2 cellular contexts compared by ENCODE assay signal in genomic region chr2:45612265-45612664, GRCh38.
TF ChIP-seq lines count a peak whose summit lies in the region.

No MANE protein-coding gene starts in this region.

TF ChIP-seq in endothelial cell of umbilical vein, 7 proteins besides CTCF, POLR2A, EP300 and RAD21:
- TF ChIP-seq FOS (IDR thresholded peaks at IDR 0.05; ENCODE audit: borderline replicate concordance, insufficient read depth, low read length) (no peak), MYC (IDR thresholded peaks at IDR 0.05; ENCODE audit: low read depth, low read length) (no peak), JUN (IDR thresholded peaks at IDR 0.05; ENCODE audit: borderline replicate concordance, insufficient read depth, insufficient read length, low read depth) (no peak), GATA2 (IDR thresholded peaks at IDR 0.05; ENCODE audit: insufficient read depth, insufficient read length, low read depth, low read length) (no peak), POLR2AphosphoS5 (IDR thresholded peaks at IDR 0.05; ENCODE audit: insufficient read depth, low read depth, low read length) (no peak), MAX (IDR thresholded peaks at IDR 0.05; ENCODE audit: insufficient read depth, insufficient read length) (no peak), EZH2 (IDR thresholded peaks at IDR 0.05; ENCODE audit: borderline replicate concordance, low read depth, low read length, severe bottlenecking) (no peak)

TF ChIP-seq in WTC11, 78 proteins besides CTCF, POLR2A, EP300 and RAD21:
- TF ChIP-seq USF2 (CRISPR knock-in tag; IDR thresholded peaks at IDR 0.05) (no peak), ARID4B (CRISPR knock-in tag; IDR thresholded peaks at IDR 0.05; ENCODE audit: borderline replicate concordance) (no peak), KAT7 (CRISPR knock-in tag; IDR thresholded peaks at IDR 0.05; ENCODE audit: borderline replicate concordance) (no peak), MXD4 (CRISPR knock-in tag; IDR thresholded peaks at IDR 0.05; ENCODE audit: borderline replicate concordance) (no peak), ZNF416 (CRISPR knock-in tag; IDR thresholded peaks at IDR 0.05) (no peak), HMGA2 (CRISPR knock-in tag; IDR thresholded peaks at IDR 0.05) (no peak), ELF4 (CRISPR knock-in tag; IDR thresholded peaks at IDR 0.05; ENCODE audit: low read depth) (no peak), TEAD1 (CRISPR knock-in tag; IDR thresholded peaks at IDR 0.05) (no peak), CDX4 (CRISPR knock-in tag; IDR thresholded peaks at IDR 0.05; ENCODE audit: borderline replicate concordance) (no peak), GTF2I (CRISPR knock-in tag; conservative IDR thresholded peaks at IDR 0.05) (no peak), NR2C2 (CRISPR knock-in tag; IDR thresholded peaks at IDR 0.05) (no peak), ZMAT4 (CRISPR knock-in tag; IDR thresholded peaks at IDR 0.05) (no peak), ZNF138 (CRISPR knock-in tag; conservative IDR thresholded peaks at IDR 0.05) (no peak), NFATC4 (CRISPR knock-in tag; IDR thresholded peaks at IDR 0.05) (no peak), RORB (CRISPR knock-in tag; IDR thresholded peaks at IDR 0.05) (no peak), USF1 (CRISPR knock-in tag; IDR thresholded peaks at IDR 0.05) (no peak)
- TF ChIP-seq, protein P1, sequence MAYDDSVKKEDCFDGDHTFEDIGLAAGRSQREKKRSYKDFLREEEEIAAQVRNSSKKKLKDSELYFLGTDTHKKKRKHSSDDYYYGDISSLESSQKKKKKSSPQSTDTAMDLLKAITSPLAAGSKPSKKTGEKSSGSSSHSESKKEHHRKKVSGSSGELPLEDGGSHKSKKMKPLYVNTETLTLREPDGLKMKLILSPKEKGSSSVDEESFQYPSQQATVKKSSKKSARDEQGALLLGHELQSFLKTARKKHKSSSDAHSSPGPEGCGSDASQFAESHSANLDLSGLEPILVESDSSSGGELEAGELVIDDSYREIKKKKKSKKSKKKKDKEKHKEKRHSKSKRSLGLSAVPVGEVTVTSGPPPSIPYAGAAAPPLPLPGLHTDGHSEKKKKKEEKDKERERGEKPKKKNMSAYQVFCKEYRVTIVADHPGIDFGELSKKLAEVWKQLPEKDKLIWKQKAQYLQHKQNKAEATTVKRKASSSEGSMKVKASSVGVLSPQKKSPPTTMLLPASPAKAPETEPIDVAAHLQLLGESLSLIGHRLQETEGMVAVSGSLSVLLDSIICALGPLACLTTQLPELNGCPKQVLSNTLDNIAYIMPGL (CRISPR knock-in tag; IDR thresholded peaks at IDR 0.05) = no peak
- TF ChIP-seq, protein P2, sequence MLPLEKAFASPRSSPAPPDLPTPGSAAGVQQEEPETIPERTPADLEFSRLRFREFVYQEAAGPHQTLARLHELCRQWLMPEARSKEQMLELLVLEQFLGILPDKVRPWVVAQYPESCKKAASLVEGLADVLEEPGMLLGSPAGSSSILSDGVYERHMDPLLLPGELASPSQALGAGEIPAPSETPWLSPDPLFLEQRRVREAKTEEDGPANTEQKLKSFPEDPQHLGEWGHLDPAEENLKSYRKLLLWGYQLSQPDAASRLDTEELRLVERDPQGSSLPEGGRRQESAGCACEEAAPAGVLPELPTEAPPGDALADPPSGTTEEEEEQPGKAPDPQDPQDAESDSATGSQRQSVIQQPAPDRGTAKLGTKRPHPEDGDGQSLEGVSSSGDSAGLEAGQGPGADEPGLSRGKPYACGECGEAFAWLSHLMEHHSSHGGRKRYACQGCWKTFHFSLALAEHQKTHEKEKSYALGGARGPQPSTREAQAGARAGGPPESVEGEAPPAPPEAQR (CRISPR knock-in tag; IDR thresholded peaks at IDR 0.05) = no peak
